4 cellular contexts compared by ENCODE assay signal in the genomic region with DNA sequence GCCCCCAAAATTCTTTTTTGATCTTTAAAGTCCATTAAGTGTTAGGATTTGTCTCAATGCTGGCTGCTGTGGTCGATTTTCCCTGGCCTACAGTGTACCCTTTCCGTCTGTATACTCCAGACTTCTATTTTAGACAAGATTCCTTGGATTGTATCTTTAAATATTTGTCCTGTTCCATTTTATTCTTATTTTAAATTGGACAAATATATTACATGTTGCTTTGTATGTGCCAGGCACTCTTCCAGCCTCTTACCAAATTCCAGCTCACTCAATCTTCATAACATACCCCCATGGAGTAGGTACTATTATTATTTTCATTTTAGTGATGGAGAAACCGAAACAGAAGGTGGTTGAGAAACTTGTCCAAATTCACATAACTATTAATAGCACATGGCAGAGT. TPM values are rescaled to one million over a fixed set of nuclear protein-coding genes. Genes with fewer than 3 reads are reported as not detected.
"Had no signal": no experiment of that assay in that cellular context is flagged by ENCODE, and none has a peak within 500 bp of the region (broad histone marks: within the 10 kb centered on the region; RNA-seq: fewer than 3 reads in every experiment).

No MANE protein-coding gene starts in this region.

- H3K4me3 ChIP-seq: GM12878 had no signal

- ATAC-seq: GM12878 had no signal

- DNase-seq: GDM1, GF-D8 had no signal

RNA-seq across cellular contexts. Expression of a gene that starts 58.1 kb away (rescaled TPM):
- total RNA-seq: G401 had no signal
